ENCODE assay signal across 16 cellular contexts in genomic region chr3:176699307-176699706, GRCh38.
DNase-seq lines count a peak whose midpoint lies in the region; ATAC-seq and TF ChIP-seq lines count a peak whose summit lies in the region.
"Had no signal": no experiment of that assay in that cellular context is flagged by ENCODE, and none has a peak within 500 bp of the region (broad histone marks: within the 10 kb centered on the region; RNA-seq: fewer than 3 reads in every experiment).

No MANE protein-coding gene starts in this region.

- H3F3A ChIP-seq in PC-3 (ENCODE audit: low read length, unreplicated experiment) (no peaks in the 10 kb centered on the region), SK-N-SH (replicated peaks; ENCODE audit: insufficient read depth) (no peaks in the 10 kb centered on the region)

- peak overlapping the region; percentile 13 for H3K4me3 ChIP-seq in KMS-11 (IDR thresholded peaks at IDR 0.05; ENCODE audit: insufficient read depth, low read depth, low read length)
- H3K4me3 ChIP-seq in PC-3 (ENCODE audit: low read length), result no peak overlapping the region
- peak overlapping the region; percentile 27 for H3K4me3 ChIP-seq in thoracic aorta
- no peak overlapping the region for H3K4me3 ChIP-seq in SK-N-SH (ENCODE audit: low read depth in 2 of 2, low read length in 1 of 2)
- no peak overlapping the region for H3K4me3 ChIP-seq in BE2C (ENCODE audit: low read depth, low read length)
- H3K4me3 ChIP-seq: BLaER1, GM12878, HAP-1, K562 had no signal

- no peak for TF ChIP-seq RAD21 in SK-N-SH (IDR thresholded peaks at IDR 0.05; ENCODE audit: low read length)

- ATAC-seq in PC-3 (no peak), thoracic aorta (ENCODE audit: insufficient number of reproducible peaks, low FRiP score, low read depth) (peak; percentile 51)
- ATAC-seq: GM12878, K562 had no signal

- H3K4me1 ChIP-seq in KMS-11 (ENCODE audit: low read depth, poor library complexity, severe bottlenecking), result peaks cover 67% of the 10 kb centered on the region
- H3K4me1 ChIP-seq in PC-3 (ENCODE audit: insufficient read depth, low read length), result no peaks in the 10 kb centered on the region
- peaks cover 0 to 37% of the 10 kb centered on the region in 2 donors for H3K4me1 ChIP-seq in thoracic aorta (ENCODE audit: control insufficient read depth in 1 of 2, low read depth in 2 of 2)
- H3K4me1 ChIP-seq in SK-N-SH (ENCODE audit: control insufficient read depth in 1 of 2, insufficient read depth in 2 of 2, low read depth in 1 of 2, low read length in 1 of 2), result no peaks in the 10 kb centered on the region
- no peaks in the 10 kb centered on the region for H3K4me1 ChIP-seq in BE2C
- H3K4me1 ChIP-seq: BLaER1, HAP-1 had no signal

- H3K9ac ChIP-seq in KMS-11 (peak overlapping the region; percentile 40), PC-3 (ENCODE audit: low read length) (no peak overlapping the region), SK-N-SH (no peak overlapping the region)
- H3K9ac ChIP-seq: BLaER1 had no signal

- CTCF ChIA-PET in PC-3 (lab: Charles Lee), result no interaction called here
- CTCF ChIA-PET in SK-N-SH (lab: Yijun Ruan, JAX), result no interaction called here

- TF ChIP-seq CTCF in KMS-11 (conservative IDR thresholded peaks at IDR 0.05; ENCODE audit: low read depth, low read length), result no peak
- TF ChIP-seq CTCF in PC-3 (conservative IDR thresholded peaks at IDR 0.05; ENCODE audit: low read depth, low read length), result no peak
- TF ChIP-seq CTCF in thoracic aorta (IDR thresholded peaks at IDR 0.05), result no peak
- no peak for TF ChIP-seq CTCF in SK-N-SH (IDR thresholded peaks at IDR 0.05)
- no peak for TF ChIP-seq CTCF in BE2C (IDR thresholded peaks at IDR 0.05; ENCODE audit: low read depth, low read length)

- DNase-seq in PC-3 (no peak), fibroblast of gingiva (ENCODE audit: low read depth) (peak; percentile 11), thoracic aorta (ENCODE audit: low spot score) (no peak), OCI-M2 (lab: John Stamatoyannopoulos, UW; ENCODE audit: unreplicated experiment) (no peak), SK-N-SH (no peak), BE2C (no peak)
- DNase-seq in stimulated activated CD4-positive, alpha-beta T cell treated with anti-CD3 and anti-CD28 coated beads, Interleukin-4, amount 100 ng/mL, for 4 hours, result no peak
- DNase-seq: AML-193; CD4-positive, alpha-beta memory T cell; DMS79 treated with DMSO at 0.1 percent for 48 hours; IMR-90 had no signal

- no peaks in the 10 kb centered on the region for H3K27me3 ChIP-seq in KMS-11 (ENCODE audit: insufficient read depth, low read depth)
- H3K27me3 ChIP-seq in PC-3 (ENCODE audit: low read length), result 0 out of 2 replicates have a peak, but pooled peaks cover 3% of the 10 kb centered on the region
- no peaks in the 10 kb centered on the region for H3K27me3 ChIP-seq in thoracic aorta (replicated peaks; ENCODE audit: insufficient read depth)
- no peaks in the 10 kb centered on the region for H3K27me3 ChIP-seq in SK-N-SH (ENCODE audit: insufficient read depth)
- H3K27me3 ChIP-seq in BE2C, result no peaks in the 10 kb centered on the region
- H3K27me3 ChIP-seq: BLaER1 had no signal

- no TSS peak for BruUV-seq in PC-3 (replicated peaks; lab: Mats Ljungman, UMichigan)

- H3K9me3 ChIP-seq in PC-3 (ENCODE audit: low read length) (no peaks in the 10 kb centered on the region), thoracic aorta (no peaks in the 10 kb centered on the region), SK-N-SH (no peaks in the 10 kb centered on the region), BE2C (no peaks in the 10 kb centered on the region)
- H3K9me3 ChIP-seq: BLaER1, HAP-1 had no signal

- no peak for TF ChIP-seq EP300 in SK-N-SH (IDR thresholded peaks at IDR 0.05; ENCODE audit: borderline replicate concordance in 1 of 2, low read depth in 1 of 2, low read length in 1 of 2)

- H2AFZ ChIP-seq in KMS-11 (ENCODE audit: low read depth), result peak overlapping the region; percentile 65; the same call in 1 of the 2 replicates
- H2AFZ ChIP-seq in PC-3 (ENCODE audit: low read length), result peak overlapping the region; percentile 46
- no peak overlapping the region for H2AFZ ChIP-seq in SK-N-SH (ENCODE audit: low read depth)

- no peaks in the 10 kb centered on the region for H3K36me3 ChIP-seq in KMS-11 (ENCODE audit: insufficient read depth)
- H3K36me3 ChIP-seq in PC-3 (ENCODE audit: low read depth, low read length), result no peaks in the 10 kb centered on the region
- H3K36me3 ChIP-seq in thoracic aorta, result no peaks in the 10 kb centered on the region
- H3K36me3 ChIP-seq in SK-N-SH (replicated peaks in 1 of 2; ENCODE audit: control insufficient read depth in 1 of 2, insufficient read depth in 2 of 2, low read length in 1 of 2), result no peaks in the 10 kb centered on the region
- H3K36me3 ChIP-seq in BE2C, result no peaks in the 10 kb centered on the region
- H3K36me3 ChIP-seq: BLaER1, HAP-1 had no signal

- H3K27ac ChIP-seq in KMS-11, result peak overlapping the region; percentile 73
- no peak overlapping the region for H3K27ac ChIP-seq in PC-3 (ENCODE audit: low read length)
- peak overlapping the region in 1 of 2 donors; percentile 11 for H3K27ac ChIP-seq in thoracic aorta
- no peak overlapping the region for H3K27ac ChIP-seq in SK-N-SH (ENCODE audit: low read depth in 2 of 2, low read length in 1 of 2)
- H3K27ac ChIP-seq: BLaER1 had no signal

- H3K79me2 ChIP-seq in KMS-11 (ENCODE audit: insufficient read depth, low read depth) (no peaks in the 10 kb centered on the region), PC-3 (ENCODE audit: low read length) (no peaks in the 10 kb centered on the region), SK-N-SH (ENCODE audit: insufficient read depth) (no peaks in the 10 kb centered on the region)

- POLR2A ChIA-PET in PC-3 (lab: Charles Lee; ENCODE audit: unreplicated experiment), result no interaction called here
- POLR2A ChIA-PET in SK-N-SH (lab: Yijun Ruan, JAX), result no interaction called here

- H3K4me2 ChIP-seq in KMS-11 (peak overlapping the region; percentile 96), PC-3 (ENCODE audit: low read length) (peak overlapping the region; percentile 16), SK-N-SH (no peak overlapping the region)
- H3K4me2 ChIP-seq: BLaER1 had no signal

- WGBS in SK-N-SH (ENCODE audit: low lambda C conversion rate), result 20% methylated on average over 3 of the region's 3 CpGs

- intact Hi-C loops in PC-3 (cut with micrococcal nuclease), result no loop called here

- H3K9me2 ChIP-seq in PC-3 (replicated peaks; ENCODE audit: low read length) (no peaks in the 10 kb centered on the region), SK-N-SH (no peaks in the 10 kb centered on the region)

- H4K20me1 ChIP-seq in KMS-11 (ENCODE audit: insufficient read depth) (no peaks in the 10 kb centered on the region), PC-3 (ENCODE audit: low read length) (no peaks in the 10 kb centered on the region), SK-N-SH (ENCODE audit: insufficient read depth) (no peaks in the 10 kb centered on the region)
- H4K20me1 ChIP-seq: BLaER1 had no signal

TF ChIP-seq in SK-N-SH, 30 proteins besides CTCF, POLR2A, EP300 and RAD21:
- TF ChIP-seq SIN3A (IDR thresholded peaks at IDR 0.05; ENCODE audit: borderline replicate concordance, low read depth, low read length), result no peak
TF ChIP-seq in SK-N-SH: peak in this region for 0.

Comparison
In these comparisons a context has a peak if more than half of its experiments do, and no peak if none do; other contexts are left out.
1. H3K4me3 ChIP-seq: peak in KMS-11 (single experiment) and thoracic aorta (single experiment); none in PC-3 (single experiment), SK-N-SH (0 of 2) and BE2C (single experiment).